28 cellular contexts compared by ENCODE assay signal in genomic region chr3:55175423-55175822, GRCh38.
"Had no signal": no experiment of that assay in that cellular context is flagged by ENCODE, and none has a peak within 500 bp of the region (broad histone marks: within the 10 kb centered on the region; RNA-seq: fewer than 3 reads in every experiment).

No MANE protein-coding gene starts in this region.

- H3K4me1 Mint-ChIP-seq: endodermal cell; naive B cell; naive thymus-derived CD8-positive, alpha-beta T cell had no signal

- ATAC-seq: effector memory CD8-positive, alpha-beta T cell; esophagus mucosa; heart right ventricle; left cardiac atrium; left lung; left ventricle myocardium superior; lower lobe of right lung; mucosa of descending colon; naive thymus-derived CD8-positive, alpha-beta T cell had no signal

- FAIRE-seq: endometrium, islet of Langerhans, keratinocyte had no signal

- H3K4me1 ChIP-seq: esophagus squamous epithelium, heart right ventricle, left lung, lower lobe of right lung had no signal

- H3K36me3 Mint-ChIP-seq: naive B cell; naive thymus-derived CD8-positive, alpha-beta T cell had no signal

- H3K4me3 Mint-ChIP-seq: effector memory CD8-positive, alpha-beta T cell; endodermal cell; mesothelial cell of epicardium; naive B cell; naive thymus-derived CD8-positive, alpha-beta T cell had no signal

- H3K27me3 ChIP-seq: esophagus squamous epithelium, gastrocnemius medialis, left lung had no signal

- H3K27me3 Mint-ChIP-seq: effector memory CD8-positive, alpha-beta T cell; naive B cell had no signal

- H3K4me3 ChIP-seq: coronary artery, dorsolateral prefrontal cortex, esophagus squamous epithelium, gastrocnemius medialis, heart right ventricle, left lung, lower lobe of right lung, mucosa of descending colon had no signal

- H3K36me3 ChIP-seq: esophagus squamous epithelium, gastrocnemius medialis, heart right ventricle, left lung, lower lobe of right lung had no signal

- H3K27ac Mint-ChIP-seq: effector memory CD8-positive, alpha-beta T cell; endodermal cell; naive B cell; naive thymus-derived CD8-positive, alpha-beta T cell had no signal

- H3K9me3 ChIP-seq: esophagus squamous epithelium, gastrocnemius medialis, left lung, lower lobe of right lung, mucosa of descending colon had no signal

- H3K27ac ChIP-seq: coronary artery, dorsolateral prefrontal cortex, epithelial cell of prostate, esophagus squamous epithelium, gastrocnemius medialis, heart right ventricle, left lung, lower lobe of right lung had no signal

- DNase-seq: dermis blood vessel endothelial cell; dorsolateral prefrontal cortex; effector CD8-positive, alpha-beta T cell; effector memory CD8-positive, alpha-beta T cell; endodermal cell; erythroblast; esophagus squamous epithelium; foreskin melanocyte; gastrocnemius medialis; glutamatergic neuron; head of caudate nucleus; heart right ventricle; hippocampal formation; left cardiac atrium; left lung; left ventricle myocardium superior; lower lobe of right lung; mesenchymal stem cell; mucosa of descending colon; naive B cell; naive thymus-derived CD8-positive, alpha-beta T cell had no signal
